ENCODE assay signal across 31 cellular contexts in the genomic region with DNA sequence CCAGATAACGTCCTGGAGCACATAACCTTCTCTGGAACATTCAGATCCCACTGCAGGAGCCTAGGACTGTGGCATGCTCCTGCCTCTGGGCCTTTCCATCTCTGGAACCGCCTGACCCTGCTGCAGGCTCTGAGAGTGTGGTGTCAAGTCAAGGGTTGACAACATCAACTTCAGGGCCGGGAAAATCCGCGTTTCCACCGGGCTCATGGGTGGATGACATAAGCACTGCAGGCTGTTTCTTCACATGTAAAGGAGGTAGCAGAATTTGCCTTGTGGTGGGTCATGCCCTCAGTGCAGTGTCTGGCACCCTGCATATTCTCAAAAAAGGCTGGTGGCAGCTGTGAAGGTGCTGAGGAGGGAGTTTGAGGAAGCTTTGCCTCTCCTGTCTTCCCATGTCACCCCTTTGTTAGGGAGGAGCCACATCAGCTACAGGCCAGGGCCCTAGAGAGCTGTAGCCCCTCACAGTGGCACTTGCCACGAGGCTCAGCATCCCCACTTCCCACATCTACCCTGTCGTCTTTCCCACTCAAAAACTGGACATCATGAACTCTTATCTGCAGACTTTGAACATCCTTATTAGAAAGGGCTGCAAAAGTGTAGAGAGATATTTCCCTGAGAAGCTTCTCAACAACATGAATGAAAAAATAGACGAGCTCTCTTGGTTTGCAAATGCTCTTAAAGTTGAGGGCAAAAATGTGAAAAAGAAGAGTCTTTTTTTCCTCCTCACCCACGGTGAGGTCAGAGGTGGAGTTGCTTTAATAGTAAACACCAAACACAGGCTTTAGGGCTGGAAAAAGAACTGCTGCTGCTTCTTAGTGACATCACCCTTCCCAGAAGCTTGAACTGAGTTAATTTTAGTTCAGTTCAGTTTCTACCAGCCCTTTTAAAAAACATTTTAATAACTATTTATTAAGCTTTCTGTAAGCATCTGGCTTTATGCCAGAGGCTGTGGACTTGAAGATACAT.
"Had no signal": no experiment of that assay in that cellular context is flagged by ENCODE, and none has a peak within 500 bp of the region (broad histone marks: within the 10 kb centered on the region; RNA-seq: fewer than 3 reads in every experiment).

No MANE protein-coding gene starts in this region.

- H3K36me3 ChIP-seq: ascending aorta, cardiac muscle cell, colonic mucosa, gastroesophageal sphincter, prostate gland, sigmoid colon, spleen, tibial artery had no signal

- H3K4me1 ChIP-seq: ascending aorta, colonic mucosa, pancreas, prostate gland, sigmoid colon, spleen, suprapubic skin, tibial artery had no signal

- H3K4me3 ChIP-seq: ascending aorta, cardiac muscle cell, colonic mucosa, dorsolateral prefrontal cortex, gastroesophageal sphincter, pancreas, prostate gland, sigmoid colon, spleen, suprapubic skin, tibial artery had no signal

- H3K27ac ChIP-seq: ascending aorta, cardiac muscle cell, colonic mucosa, gastroesophageal sphincter, pancreas, prostate gland, sigmoid colon, spleen, suprapubic skin, tibial artery, WERI-Rb-1 had no signal

- H3K27me3 ChIP-seq: ascending aorta, cardiac muscle cell, colonic mucosa, dorsolateral prefrontal cortex, gastroesophageal sphincter, pancreas, sigmoid colon, spleen, suprapubic skin had no signal

- DNase-seq: activated CD4-positive, alpha-beta memory T cell treated with anti-CD3 and anti-CD28 coated beads for 36 hours; activated CD4-positive, alpha-beta T cell treated with anti-CD3 and anti-CD28 coated beads, Interleukin-2, amount 10 ng/mL, durations not matched to agents 24 days and 14 days; activated CD4-positive, CD25-positive, alpha-beta regulatory T cell treated with anti-CD3 and anti-CD28 coated beads, Interleukin-2, amount 50 U/mL, for 72 hours; activated CD8-positive, alpha-beta memory T cell treated with anti-CD3 and anti-CD28 coated beads, Interleukin-2, amount 50 U/mL, for 4 hours; activated effector memory CD4-positive, alpha-beta T cell treated with anti-CD3 and anti-CD28 coated beads, Interleukin-2, amount 50 U/mL, for 16 hours; activated naive CD4-positive, alpha-beta T cell treated with anti-CD3 and anti-CD28 coated beads for 36 hours; activated naive CD8-positive, alpha-beta T cell treated with anti-CD3 and anti-CD28 coated beads for 36 hours; activated T-cell treated with anti-CD3 and anti-CD28 coated beads, Interleukin-2, amount 50 U/mL, for 1 hour; cerebellar nuclear complex; colonic mucosa; dorsolateral prefrontal cortex; effector memory CD4-positive, alpha-beta T cell; hippocampal formation; left colon; nucleus accumbens; pancreas; retina; sigmoid colon; spleen; stimulated activated naive CD4-positive, alpha-beta T cell; SW 1271; T-helper 17 cell; T1000; tibial artery; WERI-Rb-1 had no signal

- ATAC-seq: gastroesophageal sphincter; left colon; natural killer cell treated with Interleukin-12 subunit alpha and Interleukin-12 subunit beta and Interleukin-15 and Interleukin-18, amount 100 ng/mL, for 72 hours; T-helper 17 cell had no signal

- H3K9me3 ChIP-seq: ascending aorta, colonic mucosa, gastroesophageal sphincter, pancreas, prostate gland, sigmoid colon, spleen, suprapubic skin, tibial artery had no signal
